ENCODE assay signal across 8 cellular contexts in the genomic region with DNA sequence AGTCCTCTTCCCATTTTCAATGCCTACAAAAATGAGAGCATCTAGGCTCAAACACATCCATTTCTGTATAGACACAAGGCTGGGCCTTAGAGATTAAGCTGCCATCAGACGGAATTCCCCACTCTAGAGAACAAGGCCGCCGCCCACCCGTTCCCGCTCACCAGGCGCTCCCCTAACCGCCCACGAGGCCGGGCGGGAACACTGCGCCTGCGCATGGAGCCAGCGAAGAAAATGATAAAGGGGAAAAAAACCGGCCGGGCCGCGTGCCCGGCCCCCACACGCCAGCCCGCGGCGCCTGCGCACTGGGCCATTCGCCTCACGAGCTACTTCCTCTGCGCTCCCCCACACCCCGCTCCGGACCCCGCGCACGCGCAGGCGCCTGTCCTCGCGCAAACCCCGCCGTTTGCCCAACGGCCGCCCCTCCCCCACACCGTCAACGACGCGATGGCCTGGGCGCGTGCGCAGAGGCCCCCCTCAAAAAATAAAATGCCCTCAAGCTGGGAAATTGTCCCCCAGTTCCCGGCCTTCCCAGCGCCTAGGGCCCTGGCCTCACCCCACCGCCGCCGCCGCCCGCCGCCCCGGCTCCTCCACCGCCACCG. TPM values are rescaled to one million over a fixed set of nuclear protein-coding genes. Genes with fewer than 3 reads are reported as not detected.
DNase-seq lines count a peak whose midpoint lies in the region; ATAC-seq, FAIRE-seq and TF ChIP-seq lines count a peak whose summit lies in the region.

No MANE protein-coding gene starts in this region.

- WGBS in HepG2 (ENCODE audit: low lambda C conversion rate) = 3% methylated on average over 32 of the region's 57 CpGs

- TF ChIP-seq EP300 in HepG2 (IDR thresholded peaks at IDR 0.05; ENCODE audit: low read depth in 2 of 2, low read length in 2 of 2) (no peak; a peak in 1 of 4 replicates), HepG2 (CRISPR knock-in tag; IDR thresholded peaks at IDR 0.05; ENCODE audit: borderline replicate concordance) (no peak)

- CTCF ChIA-PET in HepG2 (lab: Yijun Ruan, JAX; ENCODE audit: low intra/inter-chr PET ratio, low total read pairs) = no interaction called here

- H3K9ac ChIP-seq in HepG2 (ENCODE audit: insufficient read depth, low read depth, low read length) = peak overlapping the region; percentile 92

- H3K27ac Mint-ChIP-seq in dendritic cell treated with granulocyte-macrophage colony-stimulating factor and Interleukin-4, amounts not matched to agents 40 ng/mL and 50 ng/mL, for 4 days = peak overlapping the region; percentile 99

- peaks cover 80% of the 10 kb centered on the region for H3K36me3 Mint-ChIP-seq in dendritic cell treated with granulocyte-macrophage colony-stimulating factor and Interleukin-4, amounts not matched to agents 40 ng/mL and 50 ng/mL, for 4 days (ENCODE audit: low read depth)

- H3K4me2 ChIP-seq in HepG2 (ENCODE audit: low read depth, low read length) = peak overlapping the region; percentile 95

- TF ChIP-seq CTCF in HepG2 (CRISPR knock-in tag; IDR thresholded peaks at IDR 0.05) = no peak

- in situ Hi-C loops in HepG2 (cut with HindIII; ENCODE audit: extremely low pct_ligation_motif_present, low pct_unique_long_range_greater_than_20kb) = no loop called here

- TF ChIP-seq RAD21 in HepG2 (CRISPR knock-in tag; IDR thresholded peaks at IDR 0.05) = peak; percentile 23; the same call in 1 of the 2 replicates

- peak; percentile 92 for DNase-seq in A172 (ENCODE audit: low spot score)
- peak; percentile 98 for DNase-seq in HK-2 (ENCODE audit: unreplicated experiment)
- DNase-seq in NCI-H774 (lab: John Stamatoyannopoulos, UW) = peak; percentile 92
- peak; percentile 97 to 98 for DNase-seq in activated CD4-positive, alpha-beta T cell treated with anti-CD3 and anti-CD28 coated beads, Interleukin-2, amount 50 U/mL, for 4 hours
- DNase-seq in HepG2 (ENCODE audit: low spot score) = peak; percentile 88
- peak; percentile 99 for DNase-seq in stimulated activated CD4-positive, alpha-beta T cell treated with anti-CD3 and anti-CD28 coated beads, Interleukin-2, amount 100 ng/mL, for 4 hours (ENCODE audit: low read depth)

- peak overlapping the region; percentile 88 for H3K4me3 Mint-ChIP-seq in dendritic cell treated with granulocyte-macrophage colony-stimulating factor and Interleukin-4, amounts not matched to agents 40 ng/mL and 50 ng/mL, for 4 days

- H2AFZ ChIP-seq in HepG2 (ENCODE audit: low read length) = no peak overlapping the region

- no TSS peak for BruUV-seq in HepG2 (replicated peaks; lab: Mats Ljungman, UMichigan)

- POLR2A ChIA-PET in HepG2 (lab: Yijun Ruan, JAX) = interaction anchor here (0.6 to 9.1 kb wide), 26 partner anchors 9 to 475 kb away, joined by 3 to 148 read pairs (median 5); partner anchors contain the start of genes ACTN4, ECH1, EIF3K and MRPS12

- peaks cover 69% of the 10 kb centered on the region for H3K4me1 ChIP-seq in HepG2 (ENCODE audit: insufficient read depth, low read length)

- peak; percentile 9 to 18; a peak in 1 of 4 replicates for TF ChIP-seq POLR2A in HepG2 (IDR thresholded peaks at IDR 0.05; ENCODE audit: insufficient read depth in 1 of 2, low read depth in 2 of 2, low read length in 2 of 2)

- peak; percentile 34 for FAIRE-seq in HepG2 (lab: Jason Lieb, UNC)

- no peaks in the 10 kb centered on the region; a peak in 1 of 5 replicates for H3K27me3 ChIP-seq in HepG2 (ENCODE audit: control insufficient read depth in 1 of 2, insufficient read depth in 2 of 2, low read length in 2 of 2)

- peaks cover 55% of the 10 kb centered on the region for H3K79me2 ChIP-seq in HepG2 (ENCODE audit: insufficient read depth, low read length)

- H3K27me3 Mint-ChIP-seq in dendritic cell treated with granulocyte-macrophage colony-stimulating factor and Interleukin-4, amounts not matched to agents 40 ng/mL and 50 ng/mL, for 4 days = no peaks in the 10 kb centered on the region

- intact Hi-C loops in dendritic cell treated with granulocyte-macrophage colony-stimulating factor and Interleukin-4, amounts not matched to agents 40 ng/mL and 50 ng/mL, for 4 days (cut with micrococcal nuclease) = loop anchor here (1.0 to 10.0 kb wide), 2 partner anchors 16 to 114 kb away; no protein-coding TSS in a partner anchor
- intact Hi-C loops in HepG2 (cut with micrococcal nuclease; ENCODE audit: unreplicated experiment) = no loop called here

- H3K36me3 ChIP-seq in HepG2 (replicated peaks in 1 of 2; ENCODE audit: control insufficient read depth in 1 of 2, insufficient read depth in 2 of 2, low read length in 2 of 2) = peaks cover 23 to 36% of the 10 kb centered on the region in 2 experiments

- H3K4me1 Mint-ChIP-seq in dendritic cell treated with granulocyte-macrophage colony-stimulating factor and Interleukin-4, amounts not matched to agents 40 ng/mL and 50 ng/mL, for 4 days (ENCODE audit: low read depth) = peaks cover 44% of the 10 kb centered on the region

- H3K9me3 ChIP-seq in HepG2 (ENCODE audit: low read length) = no peaks in the 10 kb centered on the region

- peak; percentile 24 for ATAC-seq in GM19023 (IDR thresholded peaks at IDR 0.05; ENCODE audit: unreplicated experiment)
- peak; percentile 5 for ATAC-seq in HepG2

- no peaks in the 10 kb centered on the region for H3K9me3 Mint-ChIP-seq in dendritic cell treated with granulocyte-macrophage colony-stimulating factor and Interleukin-4, amounts not matched to agents 40 ng/mL and 50 ng/mL, for 4 days

- peak overlapping the region; percentile 96 for H3K27ac ChIP-seq in HepG2 (ENCODE audit: extremely low read length, insufficient read depth, low read length)

- peaks cover 39% of the 10 kb centered on the region for H4K20me1 ChIP-seq in HepG2 (ENCODE audit: insufficient read depth, low read length)

- H3K4me3 ChIP-seq in HepG2 (replicated peaks in 1 of 3; ENCODE audit: insufficient read depth in 1 of 3, low read depth in 2 of 3, low read length in 3 of 3) = peak overlapping the region; percentile 63 to 71 (median 67)

RNA-seq across cellular contexts. Expression of gene HNRNPL, which starts 0.5 kb away (rescaled TPM):
- 296 and 354 TPM in 2 replicates for total RNA-seq in A172 (2014; rRNA removed; shearing (Covaris generic))
- 270 and 278 TPM in 2 replicates for total RNA-seq in HepG2 (2016; rRNA removed; fragmentation: Illumina TruSeq; extraction: Trizol)
- total RNA-seq in HepG2 (2016; cell fraction: cytosol; rRNA removed; fragmentation: Illumina TruSeq; extraction: Trizol; ENCODE audit: low read depth) = 44.9 and 50.3 TPM in 2 replicates
- total RNA-seq in HepG2 (2016; cell fraction: insoluble cytoplasmic fraction; rRNA removed; fragmentation: Illumina TruSeq; extraction: Trizol) = 247 and 303 TPM in 2 replicates
- 97.2 and 106 TPM in 2 replicates for total RNA-seq in HepG2 (2016; cell fraction: membrane; rRNA removed; fragmentation: Illumina TruSeq; extraction: Trizol)
- 191 and 201 TPM in 2 replicates for total RNA-seq in HepG2 (2016; cell fraction: nucleus; rRNA removed; fragmentation: Illumina TruSeq; extraction: Trizol)
- polyA plus RNA-seq in HepG2 (2011; rRNA removed) = 148 and 156 TPM in 2 replicates
- 89.9 and 92.3 TPM in 2 replicates for polyA plus RNA-seq in HepG2 (2011; cell fraction: cytosol; rRNA removed)
- polyA plus RNA-seq in HepG2 (2011; cell fraction: nucleus; rRNA removed) = 184 and 197 TPM in 2 replicates
- 166 and 314 TPM in 2 replicates for polyA plus RNA-seq in HepG2 (2012)
- polyA plus RNA-seq in HepG2 (2016; cell fraction: cytosol; fragmentation: Illumina TruSeq; extraction: Trizol; ENCODE audit: low read depth) = 36.1 and 37.5 TPM in 2 replicates
- polyA plus RNA-seq in HepG2 (2016; cell fraction: insoluble cytoplasmic fraction; fragmentation: Illumina TruSeq; extraction: Trizol; ENCODE audit: low read depth) = 257 and 357 TPM in 2 replicates
- polyA plus RNA-seq in HepG2 (2016; cell fraction: membrane; fragmentation: Illumina TruSeq; extraction: Trizol; ENCODE audit: low read depth) = 76.7 and 82.5 TPM in 2 replicates
- polyA plus RNA-seq in HepG2 (2016; cell fraction: nucleus; fragmentation: Illumina TruSeq; extraction: Trizol; ENCODE audit: insufficient read depth, low read depth) = 372 and 405 TPM in 2 replicates
- polyA minus RNA-seq in HepG2 (2011; rRNA and poly(A)+ RNA removed; ENCODE audit: low replicate concordance) = 218 and 315 TPM in 2 replicates
- 121 and 131 TPM in 2 replicates for polyA minus RNA-seq in HepG2 (2011; cell fraction: cytosol; rRNA and poly(A)+ RNA removed)
- polyA minus RNA-seq in HepG2 (2011; cell fraction: nucleus; rRNA and poly(A)+ RNA removed) = 131 and 151 TPM in 2 replicates

RNA-seq across cellular contexts. Expression of gene ECH1, which starts 17.7 kb away (rescaled TPM):
- total RNA-seq in A172 (2014; rRNA removed; shearing (Covaris generic)) = 37.1 and 39.7 TPM in 2 replicates
- 45.4 and 54.8 TPM in 2 replicates for total RNA-seq in HepG2 (2016; rRNA removed; fragmentation: Illumina TruSeq; extraction: Trizol)
- 17.9 and 23.1 TPM in 2 replicates for total RNA-seq in HepG2 (2016; cell fraction: cytosol; rRNA removed; fragmentation: Illumina TruSeq; extraction: Trizol; ENCODE audit: low read depth)
- total RNA-seq in HepG2 (2016; cell fraction: insoluble cytoplasmic fraction; rRNA removed; fragmentation: Illumina TruSeq; extraction: Trizol) = 41.2 and 57.4 TPM in 2 replicates
- 15.1 and 19.6 TPM in 2 replicates for total RNA-seq in HepG2 (2016; cell fraction: membrane; rRNA removed; fragmentation: Illumina TruSeq; extraction: Trizol)
- total RNA-seq in HepG2 (2016; cell fraction: nucleus; rRNA removed; fragmentation: Illumina TruSeq; extraction: Trizol) = 31.4 and 37.2 TPM in 2 replicates
- 198 and 277 TPM in 2 replicates for polyA plus RNA-seq in HepG2 (2011; rRNA removed)
- polyA plus RNA-seq in HepG2 (2011; cell fraction: cytosol; rRNA removed) = 180 and 200 TPM in 2 replicates
- 123 and 139 TPM in 2 replicates for polyA plus RNA-seq in HepG2 (2011; cell fraction: nucleus; rRNA removed)
- 231 and 273 TPM in 2 replicates for polyA plus RNA-seq in HepG2 (2012)
- polyA plus RNA-seq in HepG2 (2016; cell fraction: cytosol; fragmentation: Illumina TruSeq; extraction: Trizol; ENCODE audit: low read depth) = 49.8 and 49.9 TPM in 2 replicates
- 244 and 262 TPM in 2 replicates for polyA plus RNA-seq in HepG2 (2016; cell fraction: insoluble cytoplasmic fraction; fragmentation: Illumina TruSeq; extraction: Trizol; ENCODE audit: low read depth)
- polyA plus RNA-seq in HepG2 (2016; cell fraction: membrane; fragmentation: Illumina TruSeq; extraction: Trizol; ENCODE audit: low read depth) = 43.5 and 46.5 TPM in 2 replicates
- polyA plus RNA-seq in HepG2 (2016; cell fraction: nucleus; fragmentation: Illumina TruSeq; extraction: Trizol; ENCODE audit: insufficient read depth, low read depth) = 142 and 151 TPM in 2 replicates
- 119 and 143 TPM in 2 replicates for polyA minus RNA-seq in HepG2 (2011; rRNA and poly(A)+ RNA removed; ENCODE audit: low replicate concordance)
- 74.8 and 77.1 TPM in 2 replicates for polyA minus RNA-seq in HepG2 (2011; cell fraction: cytosol; rRNA and poly(A)+ RNA removed)
- 30.3 and 39.7 TPM in 2 replicates for polyA minus RNA-seq in HepG2 (2011; cell fraction: nucleus; rRNA and poly(A)+ RNA removed)

RNA-seq across cellular contexts. Expression of gene RINL, which starts 28.8 kb away (rescaled TPM):
- 3.9 and 5.7 TPM in 2 replicates for total RNA-seq in A172 (2014; rRNA removed; shearing (Covaris generic))
- total RNA-seq in HepG2 (2016; rRNA removed; fragmentation: Illumina TruSeq; extraction: Trizol) = 10.3 and 11.4 TPM in 2 replicates
- 4.4 and 4.8 TPM in 2 replicates for total RNA-seq in HepG2 (2016; cell fraction: cytosol; rRNA removed; fragmentation: Illumina TruSeq; extraction: Trizol; ENCODE audit: low read depth)
- total RNA-seq in HepG2 (2016; cell fraction: insoluble cytoplasmic fraction; rRNA removed; fragmentation: Illumina TruSeq; extraction: Trizol) = 11.9 and 12.4 TPM in 2 replicates
- total RNA-seq in HepG2 (2016; cell fraction: membrane; rRNA removed; fragmentation: Illumina TruSeq; extraction: Trizol) = 8.3 and 11.2 TPM in 2 replicates
- 5.0 and 8.7 TPM in 2 replicates for total RNA-seq in HepG2 (2016; cell fraction: nucleus; rRNA removed; fragmentation: Illumina TruSeq; extraction: Trizol)
- 18.0 and 18.5 TPM in 2 replicates for polyA plus RNA-seq in HepG2 (2011; rRNA removed)
- polyA plus RNA-seq in HepG2 (2011; cell fraction: cytosol; rRNA removed) = 13.8 and 14.5 TPM in 2 replicates
- polyA plus RNA-seq in HepG2 (2011; cell fraction: nucleus; rRNA removed) = 23.0 and 23.9 TPM in 2 replicates
- polyA plus RNA-seq in HepG2 (2012) = 8.6 and 10.2 TPM in 2 replicates
- polyA plus RNA-seq in HepG2 (2016; cell fraction: cytosol; fragmentation: Illumina TruSeq; extraction: Trizol; ENCODE audit: low read depth) = 2.4 and 2.6 TPM in 2 replicates
- polyA plus RNA-seq in HepG2 (2016; cell fraction: insoluble cytoplasmic fraction; fragmentation: Illumina TruSeq; extraction: Trizol; ENCODE audit: low read depth) = 9.1 and 12.2 TPM in 2 replicates
- polyA plus RNA-seq in HepG2 (2016; cell fraction: membrane; fragmentation: Illumina TruSeq; extraction: Trizol; ENCODE audit: low read depth) = 5.3 and 6.5 TPM in 2 replicates
- polyA plus RNA-seq in HepG2 (2016; cell fraction: nucleus; fragmentation: Illumina TruSeq; extraction: Trizol; ENCODE audit: insufficient read depth, low read depth) = 12.7 and 15.7 TPM in 2 replicates
- polyA minus RNA-seq in HepG2 (2011; rRNA and poly(A)+ RNA removed; ENCODE audit: low replicate concordance) = 3.7 and 14.6 TPM in 2 replicates
- polyA minus RNA-seq in HepG2 (2011; cell fraction: cytosol; rRNA and poly(A)+ RNA removed) = 5.7 and 7.2 TPM in 2 replicates
- 9.9 and 10.7 TPM in 2 replicates for polyA minus RNA-seq in HepG2 (2011; cell fraction: nucleus; rRNA and poly(A)+ RNA removed)

RNA-seq across cellular contexts. Expression of gene LGALS4, which starts 36.5 kb away (rescaled TPM):
- total RNA-seq in A172 (2014; rRNA removed; shearing (Covaris generic)) = not detected in 2 replicates
- total RNA-seq in HepG2 (2016; rRNA removed; fragmentation: Illumina TruSeq; extraction: Trizol) = 0.24 and 0.32 TPM in 2 replicates
- not detected in 2 replicates for total RNA-seq in HepG2 (2016; cell fraction: cytosol; rRNA removed; fragmentation: Illumina TruSeq; extraction: Trizol; ENCODE audit: low read depth)
- 0.39 TPM in 1 of 2 replicates, not detected in the other for total RNA-seq in HepG2 (2016; cell fraction: insoluble cytoplasmic fraction; rRNA removed; fragmentation: Illumina TruSeq; extraction: Trizol)
- total RNA-seq in HepG2 (2016; cell fraction: membrane; rRNA removed; fragmentation: Illumina TruSeq; extraction: Trizol) = 0.31 TPM in 1 of 2 replicates, not detected in the other
- total RNA-seq in HepG2 (2016; cell fraction: nucleus; rRNA removed; fragmentation: Illumina TruSeq; extraction: Trizol) = 0.28 and 0.41 TPM in 2 replicates
- polyA plus RNA-seq in HepG2 (2011; rRNA removed) = 0.48 and 0.71 TPM in 2 replicates
- 0.26 and 0.30 TPM in 2 replicates for polyA plus RNA-seq in HepG2 (2011; cell fraction: cytosol; rRNA removed)
- 2.4 and 2.9 TPM in 2 replicates for polyA plus RNA-seq in HepG2 (2011; cell fraction: nucleus; rRNA removed)
- 0.59 and 0.87 TPM in 2 replicates for polyA plus RNA-seq in HepG2 (2012)
- 0.17 TPM in 1 of 2 replicates, not detected in the other for polyA plus RNA-seq in HepG2 (2016; cell fraction: cytosol; fragmentation: Illumina TruSeq; extraction: Trizol; ENCODE audit: low read depth)
- not detected in 2 replicates for polyA plus RNA-seq in HepG2 (2016; cell fraction: insoluble cytoplasmic fraction; fragmentation: Illumina TruSeq; extraction: Trizol; ENCODE audit: low read depth)
- polyA plus RNA-seq in HepG2 (2016; cell fraction: membrane; fragmentation: Illumina TruSeq; extraction: Trizol; ENCODE audit: low read depth) = 0.26 TPM in 1 of 2 replicates, not detected in the other
- 2.4 TPM in 1 of 2 replicates, not detected in the other for polyA plus RNA-seq in HepG2 (2016; cell fraction: nucleus; fragmentation: Illumina TruSeq; extraction: Trizol; ENCODE audit: insufficient read depth, low read depth)
- polyA minus RNA-seq in HepG2 (2011; rRNA and poly(A)+ RNA removed; ENCODE audit: low replicate concordance) = 0.42 and 0.68 TPM in 2 replicates
- polyA minus RNA-seq in HepG2 (2011; cell fraction: cytosol; rRNA and poly(A)+ RNA removed) = not detected in 2 replicates
- 0.90 and 3.0 TPM in 2 replicates for polyA minus RNA-seq in HepG2 (2011; cell fraction: nucleus; rRNA and poly(A)+ RNA removed)

RNA-seq across cellular contexts. Expression of gene SIRT2, which starts 50.2 kb away (rescaled TPM):
- total RNA-seq in A172 (2014; rRNA removed; shearing (Covaris generic)) = 50.3 and 59.0 TPM in 2 replicates
- total RNA-seq in HepG2 (2016; rRNA removed; fragmentation: Illumina TruSeq; extraction: Trizol) = 20.3 and 22.3 TPM in 2 replicates
- total RNA-seq in HepG2 (2016; cell fraction: cytosol; rRNA removed; fragmentation: Illumina TruSeq; extraction: Trizol; ENCODE audit: low read depth) = 14.3 and 15.2 TPM in 2 replicates
- total RNA-seq in HepG2 (2016; cell fraction: insoluble cytoplasmic fraction; rRNA removed; fragmentation: Illumina TruSeq; extraction: Trizol) = 18.1 and 20.6 TPM in 2 replicates
- total RNA-seq in HepG2 (2016; cell fraction: membrane; rRNA removed; fragmentation: Illumina TruSeq; extraction: Trizol) = 24.1 and 28.8 TPM in 2 replicates
- total RNA-seq in HepG2 (2016; cell fraction: nucleus; rRNA removed; fragmentation: Illumina TruSeq; extraction: Trizol) = 10.5 and 13.7 TPM in 2 replicates
- 26.1 and 32.6 TPM in 2 replicates for polyA plus RNA-seq in HepG2 (2011; rRNA removed)
- polyA plus RNA-seq in HepG2 (2011; cell fraction: cytosol; rRNA removed) = 20.9 and 26.0 TPM in 2 replicates
- 54.3 and 54.9 TPM in 2 replicates for polyA plus RNA-seq in HepG2 (2011; cell fraction: nucleus; rRNA removed)
- 17.1 and 18.5 TPM in 2 replicates for polyA plus RNA-seq in HepG2 (2012)
- polyA plus RNA-seq in HepG2 (2016; cell fraction: cytosol; fragmentation: Illumina TruSeq; extraction: Trizol; ENCODE audit: low read depth) = 19.1 and 22.5 TPM in 2 replicates
- polyA plus RNA-seq in HepG2 (2016; cell fraction: insoluble cytoplasmic fraction; fragmentation: Illumina TruSeq; extraction: Trizol; ENCODE audit: low read depth) = 21.0 and 27.0 TPM in 2 replicates
- 29.2 and 29.4 TPM in 2 replicates for polyA plus RNA-seq in HepG2 (2016; cell fraction: membrane; fragmentation: Illumina TruSeq; extraction: Trizol; ENCODE audit: low read depth)
- polyA plus RNA-seq in HepG2 (2016; cell fraction: nucleus; fragmentation: Illumina TruSeq; extraction: Trizol; ENCODE audit: insufficient read depth, low read depth) = 29.4 and 29.5 TPM in 2 replicates
- polyA minus RNA-seq in HepG2 (2011; rRNA and poly(A)+ RNA removed; ENCODE audit: low replicate concordance) = 15.5 and 28.6 TPM in 2 replicates
- polyA minus RNA-seq in HepG2 (2011; cell fraction: cytosol; rRNA and poly(A)+ RNA removed) = 12.0 and 12.7 TPM in 2 replicates
- 10.3 and 11.2 TPM in 2 replicates for polyA minus RNA-seq in HepG2 (2011; cell fraction: nucleus; rRNA and poly(A)+ RNA removed)

Comparison
In these comparisons a context has a peak if more than half of its experiments do, and no peak if none do; other contexts are left out.
1. Peak in every context shown above with its lines: DNase-seq, ATAC-seq, H3K4me3 ChIP-seq and H3K27ac ChIP-seq.